ENCODE assay signal across 1 cellular context in the genomic region with DNA sequence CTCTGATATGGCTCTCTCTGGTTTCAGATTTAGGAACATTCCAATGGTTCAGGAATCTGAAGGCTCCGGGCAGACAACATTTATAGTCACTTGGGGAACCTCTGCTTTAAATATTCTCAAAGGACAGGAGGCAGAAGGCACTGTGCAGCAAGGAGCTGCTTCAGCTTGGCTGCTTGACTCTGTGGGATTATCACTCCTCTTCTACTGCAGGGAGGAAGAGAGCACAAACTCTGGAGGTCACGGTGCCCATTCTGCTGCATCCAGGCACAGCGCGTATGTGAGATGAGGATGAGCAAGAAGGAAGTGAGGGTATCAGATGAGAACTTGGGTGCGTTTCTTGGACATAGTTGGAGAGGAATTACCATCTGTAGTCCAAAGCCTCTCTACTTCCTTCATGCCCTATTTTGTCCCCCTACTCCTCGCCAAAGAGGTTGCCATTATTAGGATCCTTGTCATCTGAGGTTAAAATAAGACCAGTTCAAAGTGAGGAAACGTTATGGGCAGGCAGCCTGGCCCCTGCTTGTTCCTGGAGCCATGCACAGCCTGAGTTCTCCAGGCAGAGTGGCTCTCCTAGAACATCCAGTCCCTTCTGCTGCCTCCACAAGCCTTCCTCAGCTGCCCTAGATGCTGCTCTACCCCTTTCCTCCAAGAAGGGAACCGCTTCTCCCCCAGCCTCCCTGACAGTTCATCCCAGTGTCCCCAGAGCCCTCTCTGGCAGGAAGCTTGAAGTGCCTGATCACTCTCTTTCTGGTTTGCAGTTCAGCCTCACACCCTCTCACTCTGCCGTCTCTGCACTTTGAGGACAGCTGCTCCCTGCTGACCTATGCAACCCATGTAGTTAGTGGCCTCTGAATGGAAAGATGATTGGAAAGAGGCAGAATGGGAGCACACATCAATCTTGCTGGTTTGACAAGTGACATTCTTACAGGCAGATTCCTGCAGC.
TF ChIP-seq lines count a peak whose summit lies in the region.

No MANE protein-coding gene starts in this region.

TF ChIP-seq in IMR-90, 13 proteins besides CTCF, POLR2A, EP300 and RAD21:
- TF ChIP-seq, protein P1, sequence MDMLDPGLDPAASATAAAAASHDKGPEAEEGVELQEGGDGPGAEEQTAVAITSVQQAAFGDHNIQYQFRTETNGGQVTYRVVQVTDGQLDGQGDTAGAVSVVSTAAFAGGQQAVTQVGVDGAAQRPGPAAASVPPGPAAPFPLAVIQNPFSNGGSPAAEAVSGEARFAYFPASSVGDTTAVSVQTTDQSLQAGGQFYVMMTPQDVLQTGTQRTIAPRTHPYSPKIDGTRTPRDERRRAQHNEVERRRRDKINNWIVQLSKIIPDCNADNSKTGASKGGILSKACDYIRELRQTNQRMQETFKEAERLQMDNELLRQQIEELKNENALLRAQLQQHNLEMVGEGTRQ (IDR thresholded peaks at IDR 0.05; ENCODE audit: low read depth, low read length) = no peak
- TF ChIP-seq MXI1 (IDR thresholded peaks at IDR 0.05; ENCODE audit: borderline replicate concordance, low read depth, low read length) = no peak
- TF ChIP-seq RCOR1 (IDR thresholded peaks at IDR 0.05; ENCODE audit: insufficient replicate concordance, low read length) = no peak
- TF ChIP-seq NFE2L2 (IDR thresholded peaks at IDR 0.05; ENCODE audit: low read depth, low read length) = no peak
- TF ChIP-seq RFX5 (IDR thresholded peaks at IDR 0.05; ENCODE audit: low read depth, low read length) = no peak
- no peak for TF ChIP-seq BHLHE40 (IDR thresholded peaks at IDR 0.05; ENCODE audit: low read depth, low read length)
